28 cellular contexts compared by ENCODE assay signal in genomic region chr3:114019486-114019885, GRCh38.
"Had no signal": no experiment of that assay in that cellular context is flagged by ENCODE, and none has a peak within 500 bp of the region (broad histone marks: within the 10 kb centered on the region; RNA-seq: fewer than 3 reads in every experiment).

No MANE protein-coding gene starts in this region.

- H3K27ac ChIP-seq: stomach, suprapubic skin, testis, thoracic aorta, thyroid gland, tibial artery, tibial nerve, transverse colon, upper lobe of left lung, upper lobe of right lung, uterus, vagina had no signal

- H3K27ac Mint-ChIP-seq: stimulated activated effector memory CD8-positive, alpha-beta T cell treated with anti-CD3 and anti-CD28 coated beads, Interleukin-12 subunit alpha, Interleukin-12 subunit beta, amount 100 ng/mL, for 72 hours; stimulated activated memory B cell treated with anti-CD40 and anti-IgM and Interleukin-4, amounts not matched to agents 10 μg/mL and 1 μg/mL and 100 μg/mL, for 72 hours; stimulated activated naive B cell treated with anti-CD40 and anti-IgM and Interleukin-4, amounts not matched to agents 10 μg/mL and 1 μg/mL and 100 μg/mL, for 72 hours; stimulated activated naive CD8-positive, alpha-beta T cell treated with anti-CD3 and anti-CD28 coated beads, Interleukin-15, amount 100 ng/mL, for 72 hours; stimulated activated naive CD8-positive, alpha-beta T cell treated with anti-CD3 and anti-CD28 coated beads, Interleukin-15, Interleukin-2, amounts not matched to agents 100 ng/mL and 50 ng/mL, for 24 hours; type B pancreatic cell had no signal

- ATAC-seq: stimulated activated effector memory CD8-positive, alpha-beta T cell treated with anti-CD3 and anti-CD28 coated beads, Interleukin-12 subunit alpha, Interleukin-12 subunit beta, amount 100 ng/mL, for 72 hours; stimulated activated memory B cell treated with anti-CD40 and anti-IgM and Interleukin-4, amounts not matched to agents 10 μg/mL and 1 μg/mL and 100 μg/mL, for 72 hours; stimulated activated naive B cell treated with anti-CD40 and anti-IgM and Interleukin-4, amounts not matched to agents 10 μg/mL and 1 μg/mL and 100 μg/mL, for 72 hours; stimulated activated naive CD8-positive, alpha-beta T cell treated with anti-CD3 and anti-CD28 coated beads, Interleukin-15, amount 100 ng/mL, for 72 hours; stimulated activated naive CD8-positive, alpha-beta T cell treated with anti-CD3 and anti-CD28 coated beads, Interleukin-15, Interleukin-2, amounts not matched to agents 100 U/mL and 50 U/mL, for 24 hours; upper lobe of right lung had no signal

- H3K27me3 Mint-ChIP-seq: stimulated activated memory B cell treated with anti-CD40 and anti-IgM and Interleukin-4, amounts not matched to agents 10 μg/mL and 1 μg/mL and 100 μg/mL, for 72 hours; stimulated activated naive B cell treated with anti-CD40 and anti-IgM and Interleukin-4, amounts not matched to agents 10 μg/mL and 1 μg/mL and 100 μg/mL, for 72 hours; stimulated activated naive CD8-positive, alpha-beta T cell treated with anti-CD3 and anti-CD28 coated beads, Interleukin-15, amount 100 ng/mL, for 72 hours; stimulated activated naive CD8-positive, alpha-beta T cell treated with anti-CD3 and anti-CD28 coated beads, Interleukin-15, Interleukin-2, amounts not matched to agents 100 ng/mL and 50 ng/mL, for 24 hours had no signal

- H3K4me3 Mint-ChIP-seq: stimulated activated effector memory CD8-positive, alpha-beta T cell treated with anti-CD3 and anti-CD28 coated beads, Interleukin-12 subunit alpha, Interleukin-12 subunit beta, amount 100 ng/mL, for 72 hours; stimulated activated memory B cell treated with anti-CD40 and anti-IgM and Interleukin-4, amounts not matched to agents 10 μg/mL and 1 μg/mL and 100 μg/mL, for 72 hours; stimulated activated naive B cell treated with anti-CD40 and anti-IgM and Interleukin-4, amounts not matched to agents 10 μg/mL and 1 μg/mL and 100 μg/mL, for 72 hours; stimulated activated naive CD8-positive, alpha-beta T cell treated with anti-CD3 and anti-CD28 coated beads, Interleukin-15, amount 100 ng/mL, for 72 hours; stimulated activated naive CD8-positive, alpha-beta T cell treated with anti-CD3 and anti-CD28 coated beads, Interleukin-15, Interleukin-2, amounts not matched to agents 100 ng/mL and 50 ng/mL, for 24 hours; type B pancreatic cell had no signal

- H3K36me3 Mint-ChIP-seq: stimulated activated effector memory CD8-positive, alpha-beta T cell treated with anti-CD3 and anti-CD28 coated beads, Interleukin-12 subunit alpha, Interleukin-12 subunit beta, amount 100 ng/mL, for 72 hours had no signal

- H3K27me3 ChIP-seq: stomach, suprapubic skin, testis, thyroid gland, tibial artery, tibial nerve, transverse colon, upper lobe of left lung, upper lobe of right lung, uterus, vagina had no signal

- H3K4me3 ChIP-seq: stomach, suprapubic skin, testis, thoracic aorta, thyroid gland, tibial artery, tibial nerve, transverse colon, upper lobe of left lung, upper lobe of right lung, uterus, vagina had no signal

- H3K4me1 ChIP-seq: stomach, suprapubic skin, testis, thyroid gland, tibial artery, tibial nerve, transverse colon, upper lobe of left lung, upper lobe of right lung, uterus, vagina had no signal

- H3K9me3 ChIP-seq: stomach, suprapubic skin, testis, thoracic aorta, thyroid gland, tibial artery, tibial nerve, transverse colon, upper lobe of left lung, upper lobe of right lung, uterus, vagina had no signal

- H3K36me3 ChIP-seq: suprapubic skin, thoracic aorta, thyroid gland, tibial artery, transverse colon, upper lobe of left lung, upper lobe of right lung, uterus, vagina had no signal

- H3K4me1 Mint-ChIP-seq: stimulated activated effector memory CD8-positive, alpha-beta T cell treated with anti-CD3 and anti-CD28 coated beads, Interleukin-12 subunit alpha, Interleukin-12 subunit beta, amount 100 ng/mL, for 72 hours had no signal

- H3K9me3 Mint-ChIP-seq: stimulated activated effector memory CD8-positive, alpha-beta T cell treated with anti-CD3 and anti-CD28 coated beads, Interleukin-12 subunit alpha, Interleukin-12 subunit beta, amount 100 ng/mL, for 72 hours; stimulated activated memory B cell treated with anti-CD40 and anti-IgM and Interleukin-4, amounts not matched to agents 10 μg/mL and 1 μg/mL and 100 μg/mL, for 72 hours; stimulated activated naive B cell treated with anti-CD40 and anti-IgM and Interleukin-4, amounts not matched to agents 10 μg/mL and 1 μg/mL and 100 μg/mL, for 72 hours; stimulated activated naive CD8-positive, alpha-beta T cell treated with anti-CD3 and anti-CD28 coated beads, Interleukin-15, amount 100 ng/mL, for 72 hours; stimulated activated naive CD8-positive, alpha-beta T cell treated with anti-CD3 and anti-CD28 coated beads, Interleukin-15, Interleukin-2, amounts not matched to agents 100 ng/mL and 50 ng/mL, for 24 hours; type B pancreatic cell had no signal

- DNase-seq: stimulated activated CD4-positive, alpha-beta T cell treated with anti-CD3 and anti-CD28 coated beads, Interleukin-2, amount 100 ng/mL, for 48 hours; stimulated activated CD4-positive, alpha-beta T cell treated with anti-CD3 and anti-CD28 coated beads, Interleukin-4, amount 100 ng/mL, for 1 hour; stimulated activated CD4-positive, alpha-beta T cell treated with anti-CD3 and anti-CD28 coated beads, Interleukin-4, amount 100 ng/mL, for 24 hours; stimulated activated CD4-positive, alpha-beta T cell treated with anti-CD3 and anti-CD28 coated beads, Interleukin-4, amount 100 ng/mL, for 4 hours; stimulated activated CD8-positive, alpha-beta memory T cell treated with anti-CD3 and anti-CD28 coated beads, Interleukin-4, amount 100 ng/mL, for 48 hours; stimulated activated naive B cell treated with anti-CD40 and anti-IgM and Interleukin-4, amounts not matched to agents 10 μg/mL and 1 μg/mL and 100 μg/mL, for 72 hours; stimulated activated naive CD4-positive, alpha-beta T cell; stimulated activated naive CD4-positive, alpha-beta T cell treated with Interleukin-2 at 50 U/mL for 16 hours; stimulated activated naive CD8-positive, alpha-beta T cell treated with anti-CD3 and anti-CD28 coated beads, Interleukin-15, amount 100 ng/mL, for 72 hours; stimulated activated naive CD8-positive, alpha-beta T cell treated with anti-CD3 and anti-CD28 coated beads, Interleukin-15, Interleukin-2, amounts not matched to agents 100 U/mL and 50 U/mL, for 24 hours; stomach; substantia nigra; testis; thyroid gland; tibial artery; transverse colon; trophoblast cell; upper lobe of left lung; upper lobe of right lung; uterus had no signal
